Comparison of ENCODE assay signal across 8 cellular contexts in the genomic region with DNA sequence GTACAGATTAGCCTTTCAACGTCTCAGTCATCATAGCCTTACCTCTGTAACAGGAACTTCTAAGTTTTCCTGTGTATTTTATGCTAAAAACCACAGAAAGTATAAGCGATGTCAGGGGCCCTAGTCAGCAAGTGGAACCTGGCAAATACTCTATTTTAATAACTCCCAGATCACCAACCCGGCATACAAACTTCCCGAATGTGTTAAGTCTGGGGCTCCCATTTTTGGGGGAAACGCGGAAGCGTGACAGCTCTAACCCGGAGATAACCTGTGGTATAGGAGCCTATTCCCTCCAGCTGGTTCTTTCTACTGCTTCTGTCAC. TPM values are rescaled to one million over a fixed set of nuclear protein-coding genes. Genes with fewer than 3 reads are reported as not detected.
DNase-seq lines count a peak whose midpoint lies in the region; ATAC-seq and TF ChIP-seq lines count a peak whose summit lies in the region.

No MANE protein-coding gene starts in this region.

- POLR2A ChIA-PET in CD4-positive, alpha-beta T cell (lab: Charles Lee), result interaction anchor here (0.8 to 3.7 kb wide), 9 partner anchors 11 to 223 kb away, joined by 3 to 68 read pairs (median 6); a partner anchor contains a TSS

- peaks cover 48% of the 10 kb centered on the region for H3K79me2 ChIP-seq in MM.1S (ENCODE audit: low read length)

- peaks cover 51% of the 10 kb centered on the region for H3K36me3 Mint-ChIP-seq in CD4-positive, alpha-beta T cell (ENCODE audit: low read depth)

- H3K9me2 ChIP-seq in MM.1S (replicated peaks; ENCODE audit: insufficient read depth, low read length), result no peaks in the 10 kb centered on the region

- H3K36me3 ChIP-seq in MM.1S (replicated peaks; ENCODE audit: insufficient read depth, low read length) (peaks cover 7% of the 10 kb centered on the region), neutrophil (no peaks in the 10 kb centered on the region)
- H3K36me3 ChIP-seq in effector memory CD4-positive, alpha-beta T cell (ENCODE audit: control insufficient read depth, insufficient read depth, low read length), result peaks cover 25% of the 10 kb centered on the region

- no peak for DNase-seq in CD4-positive, alpha-beta T cell
- DNase-seq in MM.1S (peak; percentile 7), NCI-H1436 (lab: John Stamatoyannopoulos, UW) (no peak), omental fat pad (ENCODE audit: low spot score) (no peak)
- no peak for DNase-seq in effector memory CD4-positive, alpha-beta T cell

- TF ChIP-seq CTCF in CD4-positive, alpha-beta T cell (IDR thresholded peaks at IDR 0.05), result no peak
- TF ChIP-seq CTCF in MM.1S (IDR thresholded peaks at IDR 0.05; ENCODE audit: low read length), result no peak
- TF ChIP-seq CTCF in neutrophil (IDR thresholded peaks at IDR 0.05), result no peak
- no peak for TF ChIP-seq CTCF in omental fat pad (IDR thresholded peaks at IDR 0.05)

- CTCF ChIA-PET in CD4-positive, alpha-beta T cell (lab: Charles Lee), result interaction anchor here (1.0 to 1.5 kb wide), 5 partner anchors 13 to 334 kb away, joined by 3 to 7 read pairs (median 4); a partner anchor contains a TSS

- H3K9ac ChIP-seq in MM.1S (ENCODE audit: low read length), result peak overlapping the region; percentile 96

- no peaks in the 10 kb centered on the region for H3K27me3 Mint-ChIP-seq in CD4-positive, alpha-beta T cell

- ATAC-seq in CD4-positive, alpha-beta T cell (ENCODE audit: poor library complexity), result no peak
- ATAC-seq in HG02852 (IDR thresholded peaks at IDR 0.05; ENCODE audit: unreplicated experiment) (no peak), omental fat pad (ENCODE audit: low FRiP score) (no peak), HG02571 (IDR thresholded peaks at IDR 0.05; ENCODE audit: unreplicated experiment) (no peak)

- H3K27ac ChIP-seq in CD4-positive, alpha-beta T cell (ENCODE audit: low read depth, low read length), result peak overlapping the region; percentile 89
- H3K27ac ChIP-seq in MM.1S (ENCODE audit: low read length), result peak overlapping the region; percentile 64; the same call in 1 of the 2 replicates
- peak overlapping the region; percentile 84 for H3K27ac ChIP-seq in effector memory CD4-positive, alpha-beta T cell (ENCODE audit: insufficient read depth, low read length, poor library complexity, severe bottlenecking)
- peak overlapping the region; percentile 87 for H3K27ac ChIP-seq in neutrophil

- H3K4me1 ChIP-seq in MM.1S (ENCODE audit: low read length), result no peaks in the 10 kb centered on the region; the same call in 1 of the 2 replicates
- H3K4me1 ChIP-seq in effector memory CD4-positive, alpha-beta T cell (ENCODE audit: control insufficient read depth, insufficient read depth, low read length, poor library complexity, severe bottlenecking), result peaks cover 10% of the 10 kb centered on the region
- H3K4me1 ChIP-seq in neutrophil (ENCODE audit: control insufficient read depth in 1 of 2, insufficient read depth in 1 of 2, low read depth in 1 of 2, low read length in 1 of 2), result peaks cover 13 to 20% of the 10 kb centered on the region in 2 experiments

- H3F3A ChIP-seq in MM.1S (ENCODE audit: insufficient read depth, low read length), result peaks cover 9% of the 10 kb centered on the region

- intact Hi-C loops in CD4-positive, alpha-beta T cell (cut with DNase I, micrococcal nuclease), result loop anchor here (1.0 to 2.0 kb wide), 5 partner anchors 19 to 207 kb away; a partner anchor contains a TSS

- no peaks in the 10 kb centered on the region for H3K27me3 ChIP-seq in CD4-positive, alpha-beta T cell (ENCODE audit: control insufficient read depth, insufficient read depth, low read length)
- H3K27me3 ChIP-seq in MM.1S (replicated peaks; ENCODE audit: insufficient read depth, low read length), result no peaks in the 10 kb centered on the region; the same call in 1 of the 2 replicates
- no peaks in the 10 kb centered on the region for H3K27me3 ChIP-seq in effector memory CD4-positive, alpha-beta T cell (replicated peaks; ENCODE audit: control insufficient read depth, insufficient read depth, low read length, poor library complexity, severe bottlenecking)
- no peaks in the 10 kb centered on the region for H3K27me3 ChIP-seq in neutrophil

- H3K4me2 ChIP-seq in MM.1S (ENCODE audit: low read depth, low read length), result peak overlapping the region; percentile 64

- H2AFZ ChIP-seq in MM.1S (ENCODE audit: low read length), result peak overlapping the region; percentile 89

- H3K4me3 ChIP-seq in MM.1S (ENCODE audit: low read length) (peak overlapping the region; percentile 96), neutrophil (ENCODE audit: low read depth in 1 of 2, low read length in 1 of 2) (peak overlapping the region; percentile 81 to 90)
- H3K4me3 ChIP-seq in effector memory CD4-positive, alpha-beta T cell (ENCODE audit: insufficient read depth, low read depth, low read length, poor library complexity, severe bottlenecking), result peak overlapping the region; percentile 85

- no peaks in the 10 kb centered on the region for H3K9me3 Mint-ChIP-seq in CD4-positive, alpha-beta T cell

- peak overlapping the region; percentile 97 for H3K4me3 Mint-ChIP-seq in CD4-positive, alpha-beta T cell

- H3K4me1 Mint-ChIP-seq in CD4-positive, alpha-beta T cell (ENCODE audit: low read depth), result peaks cover 53% of the 10 kb centered on the region

- H3K9me3 ChIP-seq in CD4-positive, alpha-beta T cell (ENCODE audit: control insufficient read depth, low read length), result no peaks in the 10 kb centered on the region
- H3K9me3 ChIP-seq in MM.1S (replicated peaks; ENCODE audit: insufficient read depth, low read length) (no peaks in the 10 kb centered on the region), neutrophil (no peaks in the 10 kb centered on the region)
- H3K9me3 ChIP-seq in effector memory CD4-positive, alpha-beta T cell (ENCODE audit: control insufficient read depth, low read length), result no peaks in the 10 kb centered on the region

- H3K27ac Mint-ChIP-seq in CD4-positive, alpha-beta T cell, result peak overlapping the region; percentile 99

- H4K20me1 ChIP-seq in MM.1S (ENCODE audit: insufficient read depth, low read length), result peaks cover 3% of the 10 kb centered on the region; the same call in 1 of the 2 replicates

RNA-seq across cellular contexts. Expression of a gene that starts 0.6 kb away (rescaled TPM):
- total RNA-seq in CD4-positive, alpha-beta T cell, result 10 to 100 TPM; 43.6 to 47.7 TPM
- 10 to 100 TPM; 33.1 to 97.6 (median 50.1) TPM for total RNA-seq in omental fat pad

RNA-seq across cellular contexts. Expression of a gene that starts 19.4 kb away (rescaled TPM):
- 10 to 100 TPM; 49.1 to 50.9 TPM for total RNA-seq in CD4-positive, alpha-beta T cell
- total RNA-seq in omental fat pad, result 10 to 100 TPM; 28.3 to 39.5 (median 33.2) TPM
